In the genomic region with DNA sequence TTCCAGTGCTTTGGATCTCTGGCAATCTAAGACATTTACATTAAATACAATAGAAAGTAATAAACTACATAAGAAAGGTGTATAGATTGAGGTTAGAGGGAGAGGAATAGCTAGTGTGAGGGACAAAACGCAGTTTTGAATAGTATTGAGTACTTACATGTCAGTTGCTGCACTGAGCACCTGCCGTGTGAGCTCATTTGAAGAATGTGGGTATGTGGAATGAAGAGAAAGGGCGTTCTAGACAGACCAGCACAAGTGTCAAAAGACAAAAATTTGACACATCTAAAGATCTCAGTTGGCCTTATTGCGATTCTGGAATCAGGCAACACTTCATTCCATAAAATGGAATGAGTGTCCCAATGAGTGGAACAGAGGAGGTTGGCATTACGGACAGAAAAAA, we compare ENCODE assay signal across 8 cellular contexts. TPM values are rescaled to one million over a fixed set of nuclear protein-coding genes. Genes with fewer than 3 reads are reported as not detected.
DNase-seq lines count a peak whose midpoint lies in the region; ATAC-seq and TF ChIP-seq lines count a peak whose summit lies in the region.

No MANE protein-coding gene starts in this region.

- no peak for ATAC-seq in HG02588 (IDR thresholded peaks at IDR 0.05; ENCODE audit: unreplicated experiment)

- peak overlapping the region; percentile 99 for H3K9ac ChIP-seq in OCI-LY3 (ENCODE audit: low read length)

- no peaks in the 10 kb centered on the region for H4K20me1 ChIP-seq in OCI-LY3 (ENCODE audit: insufficient read depth, low read length)

- H3K4me1 Mint-ChIP-seq in osteocyte (ENCODE audit: unreplicated experiment): peaks cover 32% of the 10 kb centered on the region

- peaks cover 30% of the 10 kb centered on the region for H3K79me2 ChIP-seq in OCI-LY3 (ENCODE audit: low read length)

- no peak overlapping the region for H3K27ac ChIP-seq in OCI-LY3 (ENCODE audit: low read length)
- peak overlapping the region; percentile 86 for H3K27ac ChIP-seq in effector memory CD4-positive, alpha-beta T cell (ENCODE audit: insufficient read depth, low read length, poor library complexity, severe bottlenecking)

- DNase-seq in GM12864 (ENCODE audit: low read depth) (no peak), osteocyte (ENCODE audit: extremely low spot score, unreplicated experiment) (no peak), COLO829 (ENCODE audit: low spot score) (no peak), GM19238 (ENCODE audit: insufficient read length, low spot score) (no peak), AML-193 (lab: John Stamatoyannopoulos, UW) (no peak)
- DNase-seq in effector memory CD4-positive, alpha-beta T cell: no peak

- peaks cover 9% of the 10 kb centered on the region for H3K36me3 ChIP-seq in OCI-LY3 (replicated peaks; ENCODE audit: low read depth, low read length)
- peaks cover 1% of the 10 kb centered on the region for H3K36me3 ChIP-seq in effector memory CD4-positive, alpha-beta T cell (ENCODE audit: control insufficient read depth, insufficient read depth, low read length)

- no peaks in the 10 kb centered on the region for H3K9me3 Mint-ChIP-seq in osteocyte (ENCODE audit: unreplicated experiment)

- no peaks in the 10 kb centered on the region for H3K9me3 ChIP-seq in OCI-LY3 (ENCODE audit: insufficient read depth, low read length)
- no peaks in the 10 kb centered on the region for H3K9me3 ChIP-seq in effector memory CD4-positive, alpha-beta T cell (ENCODE audit: control insufficient read depth, low read length)

- peak overlapping the region; percentile 97 for H2AFZ ChIP-seq in OCI-LY3 (ENCODE audit: low read depth, low read length)

- H3K27me3 Mint-ChIP-seq in osteocyte (ENCODE audit: unreplicated experiment): peaks cover 2% of the 10 kb centered on the region

- TF ChIP-seq CTCF in GM12864 (IDR thresholded peaks at IDR 0.05; ENCODE audit: low read depth, low read length, missing control alignments): no peak
- no peak for TF ChIP-seq CTCF in OCI-LY3 (IDR thresholded peaks at IDR 0.05; ENCODE audit: low read depth, low read length)
- no peak for TF ChIP-seq CTCF in osteocyte (IDR thresholded peaks at IDR 0.05)

- H3K27me3 ChIP-seq in OCI-LY3 (ENCODE audit: low read depth, low read length): no peaks in the 10 kb centered on the region
- no peaks in the 10 kb centered on the region for H3K27me3 ChIP-seq in effector memory CD4-positive, alpha-beta T cell (replicated peaks; ENCODE audit: control insufficient read depth, insufficient read depth, low read length, poor library complexity, severe bottlenecking)

- H3K4me2 ChIP-seq in OCI-LY3 (ENCODE audit: low read length): peak overlapping the region; percentile 99

- peak overlapping the region; percentile 97 for H3K27ac Mint-ChIP-seq in osteocyte (ENCODE audit: unreplicated experiment)

- H3K36me3 Mint-ChIP-seq in osteocyte (ENCODE audit: unreplicated experiment): peaks cover 7% of the 10 kb centered on the region

- H3K4me3 Mint-ChIP-seq in osteocyte (ENCODE audit: unreplicated experiment): peak overlapping the region; percentile 88

- H3K4me3 ChIP-seq in GM12864 (ENCODE audit: low read depth, low read length): peak overlapping the region; percentile 82
- peak overlapping the region; percentile 97 for H3K4me3 ChIP-seq in OCI-LY3 (ENCODE audit: low read length)
- peak overlapping the region; percentile 86 for H3K4me3 ChIP-seq in effector memory CD4-positive, alpha-beta T cell (ENCODE audit: insufficient read depth, low read depth, low read length, poor library complexity, severe bottlenecking)

- peaks cover 24% of the 10 kb centered on the region for H3K4me1 ChIP-seq in OCI-LY3 (ENCODE audit: low read length)
- H3K4me1 ChIP-seq in effector memory CD4-positive, alpha-beta T cell (ENCODE audit: control insufficient read depth, insufficient read depth, low read length, poor library complexity, severe bottlenecking): peaks cover 23% of the 10 kb centered on the region

RNA-seq across cellular contexts. Expression of gene ICE2, which starts 0.8 kb away (rescaled TPM):
- 48.2 and 50.3 TPM in 2 replicates for total RNA-seq in osteocyte
